8 cellular contexts compared by ENCODE assay signal in genomic region chr21:43975469-43976098, GRCh38. TPM values are rescaled to one million over a fixed set of nuclear protein-coding genes. Genes with fewer than 3 reads are reported as not detected.
DNase-seq lines count a peak whose midpoint lies in the region; ATAC-seq and TF ChIP-seq lines count a peak whose summit lies in the region.

No MANE protein-coding gene starts in this region.

- H3K36me3 ChIP-seq in kidney epithelial cell (ENCODE audit: control insufficient read depth, insufficient read depth, low read length) = peaks cover 1% of the 10 kb centered on the region

- DNase-seq in AG09309 (ENCODE audit: low read depth) (peak; percentile 7), NCI-H2107 (lab: John Stamatoyannopoulos, UW) (peak; percentile 59), caudate nucleus (lab: John Stamatoyannopoulos, UW) (peak in 57 of 61 donors; percentile 31 to 83 (median 55)), kidney epithelial cell (ENCODE audit: low read depth) (no peak)
- peak; percentile 53 for DNase-seq in activated CD4-positive, CD25-positive, alpha-beta regulatory T cell treated with anti-CD3 and anti-CD28 coated beads, Interleukin-2, amount 50 U/mL, for 16 hours (ENCODE audit: low read depth, low spot score)
- peak; percentile 86 to 87 for DNase-seq in stimulated activated CD4-positive, alpha-beta T cell treated with anti-CD3 and anti-CD28 coated beads, Interleukin-2, amount 100 ng/mL, for 24 hours

- H3K27ac ChIP-seq in caudate nucleus (ENCODE audit: low read depth, low read length) = no peak overlapping the region

- no peaks in the 10 kb centered on the region for H3K27me3 ChIP-seq in kidney epithelial cell (ENCODE audit: control insufficient read depth, insufficient read depth, low read length)

- peak; percentile 98 for TF ChIP-seq CTCF in AG09309 (IDR thresholded peaks at IDR 0.05; ENCODE audit: control insufficient read depth, insufficient read depth, low read depth, low read length, missing control alignments)
- peak; percentile 97 for TF ChIP-seq CTCF in kidney epithelial cell (IDR thresholded peaks at IDR 0.05; ENCODE audit: insufficient read depth, low read length, poor library complexity, severe bottlenecking)

- ATAC-seq in GM19397 (IDR thresholded peaks at IDR 0.05; ENCODE audit: unreplicated experiment) = peak; percentile 56
- no peak for ATAC-seq in GM18517 (IDR thresholded peaks at IDR 0.05; ENCODE audit: unreplicated experiment)

- no peak overlapping the region for H3K4me3 ChIP-seq in AG09309 (ENCODE audit: control insufficient read depth, low read depth, low read length)
- no peak overlapping the region for H3K4me3 ChIP-seq in kidney epithelial cell (ENCODE audit: low read depth, low read length)

RNA-seq across cellular contexts. Expression of gene TRAPPC10, which starts 36.5 kb away (rescaled TPM):
- total RNA-seq in kidney epithelial cell = 30.9 and 35.0 TPM in 2 replicates
